Comparison of ENCODE assay signal across 17 cellular contexts in genomic region chr3:152047465-152047864, GRCh38.
DNase-seq lines count a peak whose midpoint lies in the region; ATAC-seq and TF ChIP-seq lines count a peak whose summit lies in the region.
"Had no signal": no experiment of that assay in that cellular context is flagged by ENCODE, and none has a peak within 500 bp of the region (broad histone marks: within the 10 kb centered on the region; RNA-seq: fewer than 3 reads in every experiment).

No MANE protein-coding gene starts in this region.

- H3K4me1 Mint-ChIP-seq in HFFc6 (ENCODE audit: low read depth): peaks cover 32% of the 10 kb centered on the region
- H3K4me1 Mint-ChIP-seq in activated naive CD8-positive, alpha-beta T cell treated with anti-CD3 and anti-CD28 coated beads, Interleukin-2, amount 50 U/mL, for 24 hours: no peaks in the 10 kb centered on the region
- H3K4me1 Mint-ChIP-seq: activated naive CD4-positive, alpha-beta T cell treated with anti-CD3 and anti-CD28 coated beads, Interleukin-2, amount 50 U/mL, for 24 hours; B cell had no signal

- H3K4me3 ChIP-seq in AG09309 (ENCODE audit: control insufficient read depth, low read depth, low read length): no peak overlapping the region
- H3K4me3 ChIP-seq in choroid plexus epithelial cell (ENCODE audit: low read depth, low read length): no peak overlapping the region
- H3K4me3 ChIP-seq: sigmoid colon had no signal

- H3K9me3 Mint-ChIP-seq in HFFc6: no peaks in the 10 kb centered on the region
- H3K9me3 Mint-ChIP-seq in activated naive CD8-positive, alpha-beta T cell treated with anti-CD3 and anti-CD28 coated beads, Interleukin-2, amount 50 U/mL, for 24 hours: no peaks in the 10 kb centered on the region
- H3K9me3 Mint-ChIP-seq: activated naive CD4-positive, alpha-beta T cell treated with anti-CD3 and anti-CD28 coated beads, Interleukin-2, amount 50 U/mL, for 24 hours had no signal

- intact Hi-C loops in left colon (cut with DNase I, micrococcal nuclease): no loop called here

- no peak overlapping the region for H3K27ac Mint-ChIP-seq in HFFc6
- H3K27ac Mint-ChIP-seq in activated naive CD8-positive, alpha-beta T cell treated with anti-CD3 and anti-CD28 coated beads, Interleukin-2, amount 50 U/mL, for 24 hours: no peak overlapping the region
- H3K27ac Mint-ChIP-seq: activated naive CD4-positive, alpha-beta T cell treated with anti-CD3 and anti-CD28 coated beads, Interleukin-2, amount 50 U/mL, for 24 hours; B cell had no signal

- no peaks in the 10 kb centered on the region; the same call in 1 of the 2 replicates for H3K27me3 Mint-ChIP-seq in HFFc6 (ENCODE audit: insufficient read depth)
- no peaks in the 10 kb centered on the region for H3K27me3 Mint-ChIP-seq in activated naive CD8-positive, alpha-beta T cell treated with anti-CD3 and anti-CD28 coated beads, Interleukin-2, amount 50 U/mL, for 24 hours
- H3K27me3 Mint-ChIP-seq: activated naive CD4-positive, alpha-beta T cell treated with anti-CD3 and anti-CD28 coated beads, Interleukin-2, amount 50 U/mL, for 24 hours; B cell had no signal

- DNase-seq in AG09309 (ENCODE audit: low read depth) (peak; percentile 58), HFFc6 (peak; percentile 8), choroid plexus epithelial cell (ENCODE audit: low read depth) (peak; percentile 82), left colon (no peak)
- no peak for DNase-seq in activated CD4-positive, alpha-beta T cell treated with anti-CD3 and anti-CD28 coated beads for 4 hours
- no peak for DNase-seq in activated naive CD8-positive, alpha-beta T cell treated with anti-CD3 and anti-CD28 coated beads, Interleukin-2, amount 50 U/mL, for 24 hours
- DNase-seq: KBM-7; NCI-H2171 treated with DMSO at 0.1 percent for 48 hours; NK-92 treated with Interleukin-12 subunit alpha and Interleukin-12 subunit beta, amount 100 ng/mL, for 24 hours; SIG-M5; sigmoid colon; stimulated activated naive CD4-positive, alpha-beta T cell; T-helper 9 cell had no signal

- peak; percentile 38 for ATAC-seq in left colon
- no peak for ATAC-seq in HG02642 (IDR thresholded peaks at IDR 0.05; ENCODE audit: poor library complexity, unreplicated experiment)
- ATAC-seq in GM18867 (IDR thresholded peaks at IDR 0.05; ENCODE audit: unreplicated experiment): no peak
- no peak for ATAC-seq in activated naive CD8-positive, alpha-beta T cell treated with anti-CD3 and anti-CD28 coated beads, Interleukin-2, amount 50 U/mL, for 24 hours

- no peak overlapping the region for H3K4me3 Mint-ChIP-seq in HFFc6
- H3K4me3 Mint-ChIP-seq in activated naive CD8-positive, alpha-beta T cell treated with anti-CD3 and anti-CD28 coated beads, Interleukin-2, amount 50 U/mL, for 24 hours: no peak overlapping the region
- H3K4me3 Mint-ChIP-seq: activated naive CD4-positive, alpha-beta T cell treated with anti-CD3 and anti-CD28 coated beads, Interleukin-2, amount 50 U/mL, for 24 hours; B cell had no signal

- no peaks in the 10 kb centered on the region for H3K36me3 Mint-ChIP-seq in HFFc6 (ENCODE audit: low read depth)
- no peaks in the 10 kb centered on the region for H3K36me3 Mint-ChIP-seq in activated naive CD8-positive, alpha-beta T cell treated with anti-CD3 and anti-CD28 coated beads, Interleukin-2, amount 50 U/mL, for 24 hours (ENCODE audit: low read depth)

- TF ChIP-seq CTCF in AG09309 (IDR thresholded peaks at IDR 0.05; ENCODE audit: control insufficient read depth, insufficient read depth, low read depth, low read length, missing control alignments) (no peak), HFFc6 (IDR thresholded peaks at IDR 0.05) (no peak), choroid plexus epithelial cell (conservative IDR thresholded peaks at IDR 0.05; ENCODE audit: low read depth, low read length) (no peak)

Comparison
In these comparisons a context has a peak if more than half of its experiments do, and no peak if none do; other contexts are left out.
1. DNase-seq: peak in AG09309 (single experiment), HFFc6 (single experiment) and choroid plexus epithelial cell (single experiment); none in left colon (0 of 2), activated CD4-positive, alpha-beta T cell treated with anti-CD3 and anti-CD28 coated beads for 4 hours (0 of 2) and activated naive CD8-positive, alpha-beta T cell treated with anti-CD3 and anti-CD28 coated beads, Interleukin-2, amount 50 U/mL, for 24 hours (single experiment).